Comparison of ENCODE assay signal across 16 cellular contexts in the genomic region with DNA sequence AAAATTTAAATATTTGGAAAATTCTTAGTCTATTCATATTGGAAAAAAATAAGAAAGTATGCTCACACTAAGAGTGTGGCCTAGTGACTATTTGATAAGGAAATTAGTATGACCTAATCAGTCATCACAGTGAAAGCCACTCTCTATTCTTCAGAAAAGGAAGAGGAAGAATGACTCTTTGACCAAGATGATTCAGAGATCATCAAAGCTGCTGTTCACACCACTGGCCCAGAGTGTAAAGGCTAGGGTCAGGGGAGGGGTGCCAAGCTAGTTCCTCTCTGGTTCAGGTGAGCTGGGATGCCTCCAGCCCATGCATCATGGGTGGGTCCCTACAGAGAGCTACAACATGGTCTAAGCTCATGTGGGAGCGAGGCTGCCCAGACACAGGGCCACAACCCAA.
DNase-seq lines count a peak whose midpoint lies in the region; ATAC-seq and TF ChIP-seq lines count a peak whose summit lies in the region.
"Had no signal": no experiment of that assay in that cellular context is flagged by ENCODE, and none has a peak within 500 bp of the region (broad histone marks: within the 10 kb centered on the region; RNA-seq: fewer than 3 reads in every experiment).

No MANE protein-coding gene starts in this region.

- no peaks in the 10 kb centered on the region for H3K36me3 Mint-ChIP-seq in MCF 10A (ENCODE audit: insufficient read depth, unreplicated experiment)
- H3K36me3 Mint-ChIP-seq in neural progenitor cell, result no peaks in the 10 kb centered on the region

- H3K9me3 ChIP-seq in mammary epithelial cell (replicated peaks; ENCODE audit: insufficient read depth, low read length) (no peaks in the 10 kb centered on the region), neural progenitor cell (ENCODE audit: low read depth) (no peaks in the 10 kb centered on the region), left ventricle myocardium inferior (replicated peaks) (no peaks in the 10 kb centered on the region)
- H3K9me3 ChIP-seq: A549 had no signal

- ATAC-seq in GM19324 (IDR thresholded peaks at IDR 0.05; ENCODE audit: low FRiP score, unreplicated experiment) (no peak), HG02588 (IDR thresholded peaks at IDR 0.05; ENCODE audit: unreplicated experiment) (no peak)
- ATAC-seq: A549, K562 had no signal

- H3K4me3 Mint-ChIP-seq in MCF 10A (ENCODE audit: unreplicated experiment) (no peak overlapping the region), neural progenitor cell (no peak overlapping the region)
- H3K4me3 Mint-ChIP-seq: CD4-positive, alpha-beta T cell had no signal

- no peaks in the 10 kb centered on the region for H3F3A ChIP-seq in neural progenitor cell (ENCODE audit: low read depth)

- WGBS in mammary epithelial cell (ENCODE audit: low coverage, missing lambda C conversion rate), result 50% methylated on average over 1 of the region's 1 CpG

- H4K20me1 ChIP-seq in mammary epithelial cell (ENCODE audit: insufficient read depth, low read length), result no peaks in the 10 kb centered on the region
- no peaks in the 10 kb centered on the region for H4K20me1 ChIP-seq in neural progenitor cell (ENCODE audit: low read depth)

- H3K4me1 ChIP-seq in mammary epithelial cell (ENCODE audit: insufficient read depth, low read length) (no peaks in the 10 kb centered on the region), neural progenitor cell (peaks cover 13% of the 10 kb centered on the region), left ventricle myocardium inferior (no peaks in the 10 kb centered on the region)
- H3K4me1 ChIP-seq: A549 had no signal

- CTCF ChIA-PET in mammary epithelial cell (lab: Charles Lee; ENCODE audit: low non-redundant PET), result no interaction called here
- CTCF ChIA-PET in MCF 10A (lab: Yijun Ruan, JAX), result interaction anchor here (0.6 to 0.8 kb wide), 3 partner anchors 16 to 597 kb away, joined by 3 to 6 read pairs (median 3); no protein-coding TSS in a partner anchor

- H3K9ac ChIP-seq in mammary epithelial cell (ENCODE audit: insufficient read depth, low read length) (no peak overlapping the region), neural progenitor cell (no peak overlapping the region)

- H3K27ac ChIP-seq in mammary epithelial cell (ENCODE audit: insufficient read depth, low read depth, low read length) (no peak overlapping the region), neural progenitor cell (no peak overlapping the region), left ventricle myocardium inferior (replicated peaks) (no peak overlapping the region)
- H3K27ac ChIP-seq: A549 had no signal

- in situ Hi-C loops in mammary epithelial cell (cut with MboI; ENCODE audit: low sequenced_read_pairs in 2 of 2), result no loop called here

- TF ChIP-seq CTCF in mammary epithelial cell (conservative IDR thresholded peaks at IDR 0.05 in 1 of 2, IDR thresholded peaks at IDR 0.05 in 1 of 2; ENCODE audit: extremely low read depth in 1 of 2, insufficient read depth in 1 of 2, low read depth in 1 of 2, low read length in 2 of 2) (no peak), MCF 10A (IDR thresholded peaks at IDR 0.05; ENCODE audit: unreplicated experiment) (no peak), epithelial cell of esophagus (IDR thresholded peaks at IDR 0.05; ENCODE audit: insufficient read depth, low read depth, low read length, missing control alignments) (no peak), neural progenitor cell (IDR thresholded peaks at IDR 0.05) (no peak), left ventricle myocardium inferior (IDR thresholded peaks at IDR 0.05; ENCODE audit: borderline replicate concordance) (no peak)

- H3K27ac Mint-ChIP-seq in MCF 10A (ENCODE audit: low read depth, unreplicated experiment) (no peak overlapping the region), neural progenitor cell (no peak overlapping the region)
- H3K27ac Mint-ChIP-seq: CD4-positive, alpha-beta T cell had no signal

- H3K4me3 ChIP-seq in mammary epithelial cell (replicated peaks in 1 of 3; ENCODE audit: insufficient read depth in 1 of 3, low read depth in 2 of 3, low read length in 3 of 3) (no peak overlapping the region), epithelial cell of esophagus (ENCODE audit: low read length) (no peak overlapping the region), neural progenitor cell (no peak overlapping the region), left ventricle myocardium inferior (no peak overlapping the region)
- H3K4me3 ChIP-seq: A549, K562 had no signal

- H3K4me1 Mint-ChIP-seq in MCF 10A (ENCODE audit: insufficient read depth, unreplicated experiment) (no peaks in the 10 kb centered on the region), neural progenitor cell (peaks cover 12% of the 10 kb centered on the region)

- H2AFZ ChIP-seq in mammary epithelial cell (ENCODE audit: low read depth, low read length) (no peak overlapping the region), neural progenitor cell (replicated peaks) (no peak overlapping the region)

- intact Hi-C loops in mammary epithelial cell (cut with micrococcal nuclease), result no loop called here
- intact Hi-C loops in MCF 10A (cut with micrococcal nuclease), result no loop called here
- intact Hi-C loops in left ventricle myocardium inferior (cut with micrococcal nuclease), result no loop called here

- dilution Hi-C loops in mammary epithelial cell (cut with HindIII; ENCODE audit: low sequenced_read_pairs), result no loop called here

- DNase-seq in mammary epithelial cell (peak; percentile 1), MCF 10A (ENCODE audit: unreplicated experiment) (no peak), OCI-M1 (lab: John Stamatoyannopoulos, UW) (peak; percentile 45), epithelial cell of esophagus (ENCODE audit: low read depth) (peak; percentile 7), neural progenitor cell (ENCODE audit: low spot score) (no peak), left ventricle myocardium inferior (no peak)
- DNase-seq: CD4-positive, alpha-beta T cell; H7; NCI-H187; NCI-H2107; NCI-H510A; NCI-H748 treated with DMSO at 0.1 percent for 48 hours had no signal

- no peaks in the 10 kb centered on the region for H3K27me3 ChIP-seq in mammary epithelial cell (ENCODE audit: insufficient read depth, low read length)
- no peaks in the 10 kb centered on the region for H3K27me3 ChIP-seq in neural progenitor cell
- H3K27me3 ChIP-seq in left ventricle myocardium inferior (ENCODE audit: low read depth), result no peaks in the 10 kb centered on the region

- no peaks in the 10 kb centered on the region for H3K9me3 Mint-ChIP-seq in MCF 10A (ENCODE audit: unreplicated experiment)
- H3K9me3 Mint-ChIP-seq in neural progenitor cell, result no peaks in the 10 kb centered on the region

- H3K36me3 ChIP-seq in mammary epithelial cell (ENCODE audit: insufficient read depth, low read length), result no peaks in the 10 kb centered on the region
- no peaks in the 10 kb centered on the region for H3K36me3 ChIP-seq in neural progenitor cell
- no peaks in the 10 kb centered on the region for H3K36me3 ChIP-seq in left ventricle myocardium inferior

- no TSS peak for BruUV-seq in mammary epithelial cell (replicated peaks; lab: Mats Ljungman, UMichigan)
- BruUV-seq in MCF 10A (replicated peaks; lab: Mats Ljungman, UMichigan), result no TSS peak

- H3K4me2 ChIP-seq in mammary epithelial cell (ENCODE audit: insufficient read depth, low read depth, low read length), result no peak overlapping the region
- H3K4me2 ChIP-seq in neural progenitor cell, result no peak overlapping the region
- H3K4me2 ChIP-seq: A549 had no signal

- POLR2A ChIA-PET in MCF 10A (lab: Yijun Ruan, JAX), result no interaction called here

- H3K27me3 Mint-ChIP-seq in MCF 10A (ENCODE audit: insufficient read depth, unreplicated experiment) (no peaks in the 10 kb centered on the region), neural progenitor cell (ENCODE audit: insufficient read depth, low read depth) (no peaks in the 10 kb centered on the region)
- H3K27me3 Mint-ChIP-seq: CD4-positive, alpha-beta T cell had no signal

- no peaks in the 10 kb centered on the region for H3K79me2 ChIP-seq in mammary epithelial cell (ENCODE audit: insufficient read depth, low read length)
- no peaks in the 10 kb centered on the region for H3K79me2 ChIP-seq in neural progenitor cell (ENCODE audit: low read depth)

Comparison
In these comparisons a context has a peak if more than half of its experiments do, and no peak if none do; other contexts are left out.
1. DNase-seq: peak in mammary epithelial cell (single experiment), OCI-M1 (single experiment) and epithelial cell of esophagus (single experiment); none in MCF 10A (single experiment), neural progenitor cell (single experiment) and left ventricle myocardium inferior (single experiment).